Comparison of ENCODE assay signal across 10 cellular contexts in genomic region chr13:39148513-39148961, GRCh38.
DNase-seq lines count a peak whose midpoint lies in the region; ATAC-seq and TF ChIP-seq lines count a peak whose summit lies in the region.
"Had no signal": no experiment of that assay in that cellular context is flagged by ENCODE, and none has a peak within 500 bp of the region (broad histone marks: within the 10 kb centered on the region; RNA-seq: fewer than 3 reads in every experiment).

No MANE protein-coding gene starts in this region.

- TF ChIP-seq EP300 in gastroesophageal sphincter (IDR thresholded peaks at IDR 0.05) (no peak), sigmoid colon (IDR thresholded peaks at IDR 0.05) (no peak)

- no peaks in the 10 kb centered on the region for H3K36me3 ChIP-seq in gastroesophageal sphincter
- no peaks in the 10 kb centered on the region for H3K36me3 ChIP-seq in sigmoid colon

- POLR2A ChIA-PET in AG04449 (lab: Yijun Ruan, JAX) (no interaction called here), RWPE1 (lab: Yijun Ruan, JAX; ENCODE audit: low non-redundant PET) (no interaction called here)

- WGBS in gastroesophageal sphincter (ENCODE audit: low coverage in 1 of 2), 2 donors, result 65 to 66% methylated on average over 5 of the region's 5 CpGs
- WGBS in sigmoid colon, 2 donors, result 78 to 79% methylated on average over 5 of the region's 5 CpGs

- H3K27me3 ChIP-seq in gastroesophageal sphincter, result no peaks in the 10 kb centered on the region
- no peaks in the 10 kb centered on the region for H3K27me3 ChIP-seq in sigmoid colon

- H3K4me3 ChIP-seq in AG04449 (ENCODE audit: low read depth, low read length) (no peak overlapping the region), gastroesophageal sphincter (no peak overlapping the region), sigmoid colon (no peak overlapping the region), coronary artery (no peak overlapping the region)

- ATAC-seq in gastroesophageal sphincter, result peak; percentile 80
- no peak for ATAC-seq in GM21723 (IDR thresholded peaks at IDR 0.05; ENCODE audit: unreplicated experiment)

- TF ChIP-seq POLR2A in gastroesophageal sphincter (IDR thresholded peaks at IDR 0.05) (no peak), sigmoid colon (IDR thresholded peaks at IDR 0.05) (no peak)

- DNase-seq in AG04449 (ENCODE audit: low read depth, low spot score) (peak; percentile 31), GM04504 (ENCODE audit: low read depth) (peak; percentile 48), RWPE1 (ENCODE audit: low spot score) (peak; percentile 69), sigmoid colon (no peak), DMS 273 (lab: John Stamatoyannopoulos, UW; ENCODE audit: unreplicated experiment) (no peak), coronary artery (ENCODE audit: low spot score) (no peak)
- DNase-seq: activated naive CD8-positive, alpha-beta T cell treated with anti-CD3 and anti-CD28 coated beads, Interleukin-2, amount 10 ng/mL, durations not matched to agents 7 days and 5 days; occipital lobe had no signal

- no peak overlapping the region for H3K27ac ChIP-seq in RWPE1
- H3K27ac ChIP-seq in gastroesophageal sphincter, result no peak overlapping the region
- H3K27ac ChIP-seq in sigmoid colon, result no peak overlapping the region
- H3K27ac ChIP-seq in coronary artery, result no peak overlapping the region

- CTCF ChIA-PET in AG04449 (lab: Yijun Ruan, JAX) (interaction anchor here (1.1 to 12.3 kb wide), 3 partner anchors 114 to 463 kb away, joined by 3 to 306 read pairs (median 3); no protein-coding TSS in a partner anchor), RWPE1 (lab: Yijun Ruan, JAX) (interaction anchor here (0.6 kb wide), 1 partner anchor 1379 kb away, joined by 3 read pairs; no protein-coding TSS in a partner anchor)

- TF ChIP-seq CTCF in AG04449 (IDR thresholded peaks at IDR 0.05; ENCODE audit: insufficient read depth, low read length, missing control alignments) (no peak), RWPE1 (conservative IDR thresholded peaks at IDR 0.05; ENCODE audit: low read depth) (no peak), gastroesophageal sphincter (IDR thresholded peaks at IDR 0.05) (no peak), sigmoid colon (IDR thresholded peaks at IDR 0.05) (no peak), coronary artery (IDR thresholded peaks at IDR 0.05) (no peak)

- H3K4me1 ChIP-seq in gastroesophageal sphincter (no peaks in the 10 kb centered on the region), sigmoid colon (no peaks in the 10 kb centered on the region)

- H3K9me3 ChIP-seq in gastroesophageal sphincter, result no peaks in the 10 kb centered on the region
- no peaks in the 10 kb centered on the region for H3K9me3 ChIP-seq in sigmoid colon

- intact Hi-C loops in sigmoid colon (cut with DNase I), result loop anchor here (10.0 kb wide), 1 partner anchor 116 kb away; no protein-coding TSS in a partner anchor

Comparison
In these comparisons a context has a peak if more than half of its experiments do, and no peak if none do; other contexts are left out.
1. DNase-seq: peak in AG04449 (single experiment), GM04504 (single experiment) and RWPE1 (single experiment); none in sigmoid colon (single experiment), DMS 273 (single experiment) and coronary artery (single experiment).